26 cellular contexts compared by ENCODE assay signal in the genomic region with DNA sequence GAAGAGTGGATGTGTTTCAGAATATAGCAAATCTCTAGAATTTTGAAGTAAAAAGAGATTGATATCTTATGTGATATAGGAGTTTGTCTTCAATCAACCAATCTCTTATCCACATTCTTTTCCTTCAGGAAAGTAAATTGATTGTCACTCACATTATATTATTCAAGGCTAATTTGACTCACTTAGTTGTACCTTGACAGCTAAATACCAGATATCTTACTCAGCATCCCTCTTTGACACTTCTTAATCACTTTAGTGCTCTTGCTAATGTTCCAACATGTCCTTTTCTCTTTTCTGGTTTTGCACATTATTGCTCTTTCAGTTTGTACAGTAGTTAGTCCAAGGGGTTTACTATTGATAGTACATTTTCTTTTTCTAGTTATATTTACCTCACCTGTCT.
"Had no signal": no experiment of that assay in that cellular context is flagged by ENCODE, and none has a peak within 500 bp of the region (broad histone marks: within the 10 kb centered on the region; RNA-seq: fewer than 3 reads in every experiment).

No MANE protein-coding gene starts in this region.

- H3K27me3 ChIP-seq: heart right ventricle, pancreas, right atrium auricular region, stomach, thyroid gland, vagina had no signal

- H3K4me3 ChIP-seq: coronary artery, heart right ventricle, pancreas, right atrium auricular region, smooth muscle cell, stomach, thyroid gland, vagina had no signal

- DNase-seq: dermis blood vessel endothelial cell; effector memory CD4-positive, alpha-beta T cell; foreskin melanocyte; glutamatergic neuron; heart right ventricle; hippocampal formation; kidney glomerular epithelial cell; mesendoderm; midbrain; naive thymus-derived CD8-positive, alpha-beta T cell; nephron progenitor cell; pancreas; stimulated activated CD4-positive, alpha-beta T cell treated with anti-CD3 and anti-CD28 coated beads, Interleukin-12 subunit alpha, Interleukin-12 subunit beta, amount 100 ng/mL, for 4 hours; stimulated activated CD4-positive, alpha-beta T cell treated with anti-CD3 and anti-CD28 coated beads, Interleukin-1b, Interleukin-23, amount 100 ng/mL, for 48 hours; stimulated activated CD4-positive, alpha-beta T cell treated with anti-CD3 and anti-CD28 coated beads, Interleukin-4, amount 100 ng/mL, for 1 hour; stimulated activated CD8-positive, alpha-beta memory T cell treated with anti-CD3 and anti-CD28 coated beads, Interleukin-4, amount 100 ng/mL, for 48 hours; stimulated activated naive CD4-positive, alpha-beta T cell treated with Interleukin-2 at 50 U/mL for 16 hours; stomach; thyroid gland; trophoblast cell had no signal

- H3K9me3 ChIP-seq: pancreas, thyroid gland, vagina had no signal

- H3K36me3 ChIP-seq: heart right ventricle, pancreas, right atrium auricular region, stomach, thyroid gland, vagina had no signal

- H3K27ac ChIP-seq: coronary artery, heart right ventricle, pancreas, right atrium auricular region, stomach, thyroid gland, vagina had no signal

- H3K4me2 ChIP-seq: smooth muscle cell had no signal

- H3K4me1 ChIP-seq: heart right ventricle, pancreas, right atrium auricular region, stomach, thyroid gland, vagina had no signal

- FAIRE-seq: endothelial cell of umbilical vein, islet of Langerhans, pancreas had no signal
